Comparison of ENCODE assay signal across 8 cellular contexts in genomic region chr16:57795431-57795878, GRCh38. TPM values are rescaled to one million over a fixed set of nuclear protein-coding genes. Genes with fewer than 3 reads are reported as not detected.
DNase-seq lines count a peak whose midpoint lies in the region; ATAC-seq and TF ChIP-seq lines count a peak whose summit lies in the region.

No MANE protein-coding gene starts in this region.

- DNase-seq in activated CD4-positive, alpha-beta T cell treated with anti-CD3 and anti-CD28 coated beads for 36 hours = peak; percentile 62
- no peak for DNase-seq in activated CD4-positive, alpha-beta T cell treated with anti-CD3 and anti-CD28 coated beads for 1 hour
- DNase-seq in HT1080 (ENCODE audit: low read depth) (peak; percentile 60), OCI-LY7 (ENCODE audit: low spot score) (peak; percentile 46), brain microvascular endothelial cell (no peak), right lobe of liver (peak in 1 of 3 donors; percentile 67)
- no peak for DNase-seq in effector CD8-positive, alpha-beta T cell (lab: John Stamatoyannopoulos, UW)

- H2AFZ ChIP-seq in OCI-LY7 (ENCODE audit: low read length) = no peak overlapping the region

- intact Hi-C loops in activated CD4-positive, alpha-beta T cell treated with anti-CD3 and anti-CD28 coated beads for 36 hours (cut with DNase I, micrococcal nuclease) = no loop called here
- intact Hi-C loops in OCI-LY7 (cut with micrococcal nuclease; ENCODE audit: unreplicated experiment) (no loop called here), right lobe of liver (cut with DNase I) (loop anchor here in 1 of 2 donors (10.0 kb wide), 1 partner anchor 69 kb away; no protein-coding TSS in a partner anchor)

- TF ChIP-seq CTCF in OCI-LY7 (conservative IDR thresholded peaks at IDR 0.05; ENCODE audit: low read length) = peak; percentile 68
- TF ChIP-seq CTCF in brain microvascular endothelial cell (IDR thresholded peaks at IDR 0.05; ENCODE audit: low read depth, low read length, missing control alignments) = peak; percentile 63
- peak; percentile 33 to 50 (median 47) for TF ChIP-seq CTCF in right lobe of liver (IDR thresholded peaks at IDR 0.05)

- CTCF ChIA-PET in activated CD4-positive, alpha-beta T cell treated with anti-CD3 and anti-CD28 coated beads for 36 hours (lab: Charles Lee) = interaction anchor here (1.0 kb wide), 1 partner anchor 67 kb away, joined by 3 read pairs; no protein-coding TSS in a partner anchor
- CTCF ChIA-PET in OCI-LY7 (lab: Charles Lee; ENCODE audit: unreplicated experiment) = interaction anchor here (0.5 kb wide), 1 partner anchor 13 kb away, joined by 3 read pairs; no protein-coding TSS in a partner anchor

- H3K4me1 ChIP-seq in OCI-LY7 (ENCODE audit: insufficient read depth, low read length, poor library complexity, severe bottlenecking) (no peaks in the 10 kb centered on the region), right lobe of liver (peaks cover 0 to 57% (median 28%) of the 10 kb centered on the region in 4 donors)

- H3K79me2 ChIP-seq in OCI-LY7 (ENCODE audit: insufficient read depth, low read depth, low read length) = no peaks in the 10 kb centered on the region

- H3K9me2 ChIP-seq in OCI-LY7 (ENCODE audit: insufficient read depth, low read length) = no peaks in the 10 kb centered on the region

- no peak overlapping the region for H3K27ac Mint-ChIP-seq in activated CD4-positive, alpha-beta T cell treated with anti-CD3 and anti-CD28 coated beads for 36 hours

- ATAC-seq in activated CD4-positive, alpha-beta T cell treated with anti-CD3 and anti-CD28 coated beads for 36 hours = peak; percentile 78
- ATAC-seq in right lobe of liver (peak in 2 of 4 donors; percentile 1 to 7), HG02970 (IDR thresholded peaks at IDR 0.05; ENCODE audit: low FRiP score, unreplicated experiment) (no peak)

- H3K36me3 Mint-ChIP-seq in activated CD4-positive, alpha-beta T cell treated with anti-CD3 and anti-CD28 coated beads for 36 hours (ENCODE audit: low read depth) = no peaks in the 10 kb centered on the region

- no peaks in the 10 kb centered on the region for H3K36me3 ChIP-seq in OCI-LY7 (ENCODE audit: insufficient read depth, low read length)
- H3K36me3 ChIP-seq in brain microvascular endothelial cell (replicated peaks) = peaks cover 52% of the 10 kb centered on the region
- H3K36me3 ChIP-seq in right lobe of liver = peaks cover 0 to 18% (median 7%) of the 10 kb centered on the region in 4 donors

- H3K27ac ChIP-seq in OCI-LY7 (ENCODE audit: low read depth, low read length, poor library complexity, severe bottlenecking) (no peak overlapping the region), brain microvascular endothelial cell (no peak overlapping the region), right lobe of liver (peak overlapping the region in 1 of 3 donors; percentile 29)

- TF ChIP-seq POLR2A in right lobe of liver (IDR thresholded peaks at IDR 0.05) = peak; percentile 20

- no peaks in the 10 kb centered on the region for H3K27me3 ChIP-seq in brain microvascular endothelial cell (replicated peaks)
- no peaks in the 10 kb centered on the region for H3K27me3 ChIP-seq in right lobe of liver

- H4K20me1 ChIP-seq in OCI-LY7 (ENCODE audit: insufficient read depth, low read length) = no peaks in the 10 kb centered on the region

- no TSS peak for BruUV-seq in OCI-LY7 (replicated peaks; lab: Mats Ljungman, UMichigan)

- POLR2A ChIA-PET in activated CD4-positive, alpha-beta T cell treated with anti-CD3 and anti-CD28 coated beads for 36 hours (lab: Charles Lee) = interaction anchor here (0.6 kb wide), 1 partner anchor 60 kb away, joined by 4 read pairs; the partner anchor contains the start of gene KATNB1
- POLR2A ChIA-PET in OCI-LY7 (lab: Charles Lee) = no interaction called here

- H3K27me3 Mint-ChIP-seq in activated CD4-positive, alpha-beta T cell treated with anti-CD3 and anti-CD28 coated beads for 36 hours = peaks cover 9% of the 10 kb centered on the region

- WGBS in right lobe of liver (ENCODE audit: insufficient coverage, low coverage, low lambda C conversion rate, missing lambda C conversion rate) = 11% methylated on average over 7 of the region's 9 CpGs

- in situ Hi-C loops in brain microvascular endothelial cell (cut with HindIII; ENCODE audit: low pct_ligation_motif_present, low sequenced_read_pairs) = no loop called here

- H3K4me1 Mint-ChIP-seq in activated CD4-positive, alpha-beta T cell treated with anti-CD3 and anti-CD28 coated beads for 36 hours = peaks cover 11% of the 10 kb centered on the region

- no peaks in the 10 kb centered on the region for H3K9me3 Mint-ChIP-seq in activated CD4-positive, alpha-beta T cell treated with anti-CD3 and anti-CD28 coated beads for 36 hours (ENCODE audit: low read depth)

- no peak overlapping the region for H3K4me3 Mint-ChIP-seq in activated CD4-positive, alpha-beta T cell treated with anti-CD3 and anti-CD28 coated beads for 36 hours

- no peak overlapping the region for H3K4me2 ChIP-seq in OCI-LY7 (ENCODE audit: low read length)

- no peaks in the 10 kb centered on the region for H3K9me3 ChIP-seq in OCI-LY7 (ENCODE audit: low read length)
- H3K9me3 ChIP-seq in right lobe of liver = no peaks in the 10 kb centered on the region

- H3K4me3 ChIP-seq in OCI-LY7 (ENCODE audit: low read depth, low read length, poor library complexity, severe bottlenecking) = no peak overlapping the region
- H3K4me3 ChIP-seq in brain microvascular endothelial cell (ENCODE audit: low read depth, low read length) = no peak overlapping the region
- H3K4me3 ChIP-seq in right lobe of liver = no peak overlapping the region

RNA-seq across cellular contexts. Expression of gene KIFC3, which starts 6.8 kb away (rescaled TPM):
- under 1 TPM; 0.32 to 0.66 TPM for total RNA-seq in activated CD4-positive, alpha-beta T cell treated with anti-CD3 and anti-CD28 coated beads for 36 hours
- 134 and 140 TPM in 2 replicates for total RNA-seq in HT1080 (2014; rRNA removed; shearing (Covaris generic))
- 47.4 and 57.8 TPM in 2 replicates for polyA plus RNA-seq in HT1080 (2015; cell fraction: cytosol; rRNA removed)
- 73.3 and 80.3 TPM in 2 replicates for polyA plus RNA-seq in HT1080 (2015; cell fraction: nucleus; rRNA removed)
- not detected in 2 replicates for total RNA-seq in OCI-LY7 (2014; rRNA removed; shearing (Covaris generic))
- total RNA-seq in OCI-LY7 (2022) (0.61 TPM in 1 of 2 replicates, not detected in the other), right lobe of liver (10 to 100 TPM; 20.3 to 88.9 (median 46.4) TPM)

RNA-seq across cellular contexts. Expression of gene KATNB1, which starts 59.9 kb away (rescaled TPM):
- 10 to 100 TPM; 28.1 to 29.3 TPM for total RNA-seq in activated CD4-positive, alpha-beta T cell treated with anti-CD3 and anti-CD28 coated beads for 36 hours
- 44.7 and 54.3 TPM in 2 replicates for total RNA-seq in HT1080 (2014; rRNA removed; shearing (Covaris generic))
- 27.0 and 27.5 TPM in 2 replicates for polyA plus RNA-seq in HT1080 (2015; cell fraction: cytosol; rRNA removed)
- 42.4 and 51.8 TPM in 2 replicates for polyA plus RNA-seq in HT1080 (2015; cell fraction: nucleus; rRNA removed)
- 25.8 and 37.4 TPM in 2 replicates for total RNA-seq in OCI-LY7 (2014; rRNA removed; shearing (Covaris generic))
- 43.0 and 43.5 TPM in 2 replicates for total RNA-seq in OCI-LY7 (2022)
- total RNA-seq in right lobe of liver = 10 to 100 TPM in 2 of 6 experiments, 1 to 10 TPM in 4; 5.6 to 17.5 (median 8.5) TPM

Comparison
In these comparisons a context has a peak if more than half of its experiments do, and no peak if none do; other contexts are left out.
1. DNase-seq: peak in activated CD4-positive, alpha-beta T cell treated with anti-CD3 and anti-CD28 coated beads for 36 hours (single experiment), HT1080 (single experiment) and OCI-LY7 (single experiment); none in activated CD4-positive, alpha-beta T cell treated with anti-CD3 and anti-CD28 coated beads for 1 hour (single experiment), brain microvascular endothelial cell (single experiment) and effector CD8-positive, alpha-beta T cell (single experiment).
2. RNA of gene KIFC3, which starts 6.8 kb away (total RNA-seq): 134 to 140 TPM in HT1080 and 20.3 to 88.9 TPM in right lobe of liver; 0.32 to 0.66 TPM in activated CD4-positive, alpha-beta T cell treated with anti-CD3 and anti-CD28 coated beads for 36 hours and 0.61 TPM in OCI-LY7; every median in the first group is over 10 times any median in the second.
3. Peak in every context shown above with its lines, with median percentiles within 50 percentile points of each other: CTCF ChIP-seq.